1 cellular context compared by ENCODE assay signal in the genomic region with DNA sequence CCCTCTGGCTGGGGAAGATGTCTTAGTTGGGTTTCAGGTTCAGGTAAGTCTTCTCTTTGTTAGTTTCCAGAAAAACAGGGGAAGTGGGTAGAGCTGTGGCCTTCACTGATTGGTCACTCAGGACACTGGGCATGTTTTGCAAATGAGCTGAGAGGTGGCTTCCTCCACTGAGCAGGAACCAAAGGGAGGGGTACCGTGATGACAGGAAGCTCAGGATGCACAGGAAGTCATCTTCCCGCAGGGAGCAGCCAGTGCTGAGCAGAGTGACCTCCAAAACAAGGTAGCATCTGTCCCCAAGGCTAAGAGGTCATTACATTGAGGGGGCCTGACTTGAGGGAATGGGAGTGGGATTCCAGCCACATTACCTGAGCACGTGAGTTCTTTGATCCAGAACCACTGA.
TF ChIP-seq lines count a peak whose summit lies in the region.

No MANE protein-coding gene starts in this region.

TF ChIP-seq in A549, 52 proteins besides CTCF, POLR2A, EP300 and RAD21 (continued from another document):
- TF ChIP-seq PHF8 (IDR thresholded peaks at IDR 0.05; ENCODE audit: borderline replicate concordance, low read depth), result no peak
